1 cellular context compared by ENCODE assay signal in the genomic region with DNA sequence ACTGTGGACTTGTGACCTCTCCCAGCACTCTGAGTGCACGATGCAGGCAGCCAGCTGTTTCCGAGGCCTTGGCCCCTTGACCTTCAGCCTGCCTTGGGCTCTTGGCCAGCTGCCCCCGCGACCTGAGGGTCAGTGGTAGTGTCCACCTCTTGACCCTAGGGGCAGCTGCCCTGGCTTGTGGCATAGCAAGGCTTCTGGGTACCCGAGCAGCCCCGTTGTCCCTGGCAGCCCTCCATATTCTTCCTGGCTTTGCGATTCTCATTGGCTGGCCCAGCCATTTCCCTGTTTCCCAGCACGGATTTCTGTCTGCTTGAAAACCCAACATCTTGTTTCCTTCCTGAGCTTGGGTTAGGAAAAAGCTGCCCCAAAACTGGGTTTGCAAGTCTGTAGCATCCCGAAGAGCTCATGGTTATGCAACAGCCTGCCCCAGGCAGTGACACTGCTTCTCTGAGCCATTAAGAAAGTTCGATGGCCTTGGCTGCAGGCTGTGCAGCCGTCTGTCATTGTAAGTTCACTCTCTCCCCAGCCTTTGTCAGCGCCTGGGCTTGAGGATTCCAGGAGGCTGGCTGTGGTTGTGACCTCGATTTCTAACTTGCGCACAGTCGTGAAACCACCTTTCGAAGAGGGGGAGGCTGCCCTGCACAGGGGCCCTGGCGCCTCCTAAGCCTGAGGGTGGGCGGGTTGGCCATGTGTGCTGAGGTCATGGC.
TF ChIP-seq lines count a peak whose summit lies in the region.

No MANE protein-coding gene starts in this region.

TF ChIP-seq in liver, 16 proteins besides CTCF, POLR2A, EP300 and RAD21:
- TF ChIP-seq HNF4G (IDR thresholded peaks at IDR 0.05), result no peak
- TF ChIP-seq GABPA (IDR thresholded peaks at IDR 0.05 in 1 of 2, conservative IDR thresholded peaks at IDR 0.05 in 1 of 2), result no peak
- TF ChIP-seq FOXA1 (IDR thresholded peaks at IDR 0.05), result no peak
- no peak for TF ChIP-seq EGR1 (IDR thresholded peaks at IDR 0.05; ENCODE audit: low read depth in 2 of 2)
- peak; percentile 31 for TF ChIP-seq SP1 (IDR thresholded peaks at IDR 0.05)
- peak; percentile 100 for TF ChIP-seq NR2F2 (IDR thresholded peaks at IDR 0.05)
- no peak for TF ChIP-seq TAF1 (conservative IDR thresholded peaks at IDR 0.05)
- TF ChIP-seq, protein P1, sequence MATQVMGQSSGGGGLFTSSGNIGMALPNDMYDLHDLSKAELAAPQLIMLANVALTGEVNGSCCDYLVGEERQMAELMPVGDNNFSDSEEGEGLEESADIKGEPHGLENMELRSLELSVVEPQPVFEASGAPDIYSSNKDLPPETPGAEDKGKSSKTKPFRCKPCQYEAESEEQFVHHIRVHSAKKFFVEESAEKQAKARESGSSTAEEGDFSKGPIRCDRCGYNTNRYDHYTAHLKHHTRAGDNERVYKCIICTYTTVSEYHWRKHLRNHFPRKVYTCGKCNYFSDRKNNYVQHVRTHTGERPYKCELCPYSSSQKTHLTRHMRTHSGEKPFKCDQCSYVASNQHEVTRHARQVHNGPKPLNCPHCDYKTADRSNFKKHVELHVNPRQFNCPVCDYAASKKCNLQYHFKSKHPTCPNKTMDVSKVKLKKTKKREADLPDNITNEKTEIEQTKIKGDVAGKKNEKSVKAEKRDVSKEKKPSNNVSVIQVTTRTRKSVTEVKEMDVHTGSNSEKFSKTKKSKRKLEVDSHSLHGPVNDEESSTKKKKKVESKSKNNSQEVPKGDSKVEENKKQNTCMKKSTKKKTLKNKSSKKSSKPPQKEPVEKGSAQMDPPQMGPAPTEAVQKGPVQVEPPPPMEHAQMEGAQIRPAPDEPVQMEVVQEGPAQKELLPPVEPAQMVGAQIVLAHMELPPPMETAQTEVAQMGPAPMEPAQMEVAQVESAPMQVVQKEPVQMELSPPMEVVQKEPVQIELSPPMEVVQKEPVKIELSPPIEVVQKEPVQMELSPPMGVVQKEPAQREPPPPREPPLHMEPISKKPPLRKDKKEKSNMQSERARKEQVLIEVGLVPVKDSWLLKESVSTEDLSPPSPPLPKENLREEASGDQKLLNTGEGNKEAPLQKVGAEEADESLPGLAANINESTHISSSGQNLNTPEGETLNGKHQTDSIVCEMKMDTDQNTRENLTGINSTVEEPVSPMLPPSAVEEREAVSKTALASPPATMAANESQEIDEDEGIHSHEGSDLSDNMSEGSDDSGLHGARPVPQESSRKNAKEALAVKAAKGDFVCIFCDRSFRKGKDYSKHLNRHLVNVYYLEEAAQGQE (IDR thresholded peaks at IDR 0.05), result no peak
- TF ChIP-seq, protein P2, sequence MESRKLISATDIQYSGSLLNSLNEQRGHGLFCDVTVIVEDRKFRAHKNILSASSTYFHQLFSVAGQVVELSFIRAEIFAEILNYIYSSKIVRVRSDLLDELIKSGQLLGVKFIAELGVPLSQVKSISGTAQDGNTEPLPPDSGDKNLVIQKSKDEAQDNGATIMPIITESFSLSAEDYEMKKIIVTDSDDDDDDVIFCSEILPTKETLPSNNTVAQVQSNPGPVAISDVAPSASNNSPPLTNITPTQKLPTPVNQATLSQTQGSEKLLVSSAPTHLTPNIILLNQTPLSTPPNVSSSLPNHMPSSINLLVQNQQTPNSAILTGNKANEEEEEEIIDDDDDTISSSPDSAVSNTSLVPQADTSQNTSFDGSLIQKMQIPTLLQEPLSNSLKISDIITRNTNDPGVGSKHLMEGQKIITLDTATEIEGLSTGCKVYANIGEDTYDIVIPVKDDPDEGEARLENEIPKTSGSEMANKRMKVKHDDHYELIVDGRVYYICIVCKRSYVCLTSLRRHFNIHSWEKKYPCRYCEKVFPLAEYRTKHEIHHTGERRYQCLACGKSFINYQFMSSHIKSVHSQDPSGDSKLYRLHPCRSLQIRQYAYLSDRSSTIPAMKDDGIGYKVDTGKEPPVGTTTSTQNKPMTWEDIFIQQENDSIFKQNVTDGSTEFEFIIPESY (IDR thresholded peaks at IDR 0.05), result no peak
- TF ChIP-seq RXRA (IDR thresholded peaks at IDR 0.05), result peak; percentile 58 to 71
- TF ChIP-seq, protein P3, sequence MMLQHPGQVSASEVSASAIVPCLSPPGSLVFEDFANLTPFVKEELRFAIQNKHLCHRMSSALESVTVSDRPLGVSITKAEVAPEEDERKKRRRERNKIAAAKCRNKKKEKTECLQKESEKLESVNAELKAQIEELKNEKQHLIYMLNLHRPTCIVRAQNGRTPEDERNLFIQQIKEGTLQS (IDR thresholded peaks at IDR 0.05), result no peak
- TF ChIP-seq, protein P4, sequence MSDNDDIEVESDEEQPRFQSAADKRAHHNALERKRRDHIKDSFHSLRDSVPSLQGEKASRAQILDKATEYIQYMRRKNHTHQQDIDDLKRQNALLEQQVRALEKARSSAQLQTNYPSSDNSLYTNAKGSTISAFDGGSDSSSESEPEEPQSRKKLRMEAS (IDR thresholded peaks at IDR 0.05), result no peak
- peak in 1 of 2 donors; percentile 40 for TF ChIP-seq HNF4A (conservative IDR thresholded peaks at IDR 0.05)
TF ChIP-seq in liver: peak in this region for 4.
